8 cellular contexts compared by ENCODE assay signal in genomic region chr17:44221072-44221861, GRCh38. TPM values are rescaled to one million over a fixed set of nuclear protein-coding genes. Genes with fewer than 3 reads are reported as not detected.
DNase-seq lines count a peak whose midpoint lies in the region; ATAC-seq and TF ChIP-seq lines count a peak whose summit lies in the region.

No MANE protein-coding gene starts in this region.

- no peaks in the 10 kb centered on the region for H3K9me3 ChIP-seq in CD4-positive, alpha-beta memory T cell (ENCODE audit: control insufficient read depth in 1 of 2, low read length in 2 of 2)
- no peaks in the 10 kb centered on the region for H3K9me3 ChIP-seq in HUES6 (ENCODE audit: control insufficient read depth, insufficient read depth, low read depth, low read length)
- H3K9me3 ChIP-seq in endodermal cell (ENCODE audit: control insufficient read depth, low read length): no peaks in the 10 kb centered on the region
- no peaks in the 10 kb centered on the region for H3K9me3 ChIP-seq in mesenchymal stem cell (ENCODE audit: control insufficient read depth, low read length)

- peak overlapping the region; percentile 60 to 92 for H3K18ac ChIP-seq in mesenchymal stem cell (ENCODE audit: low read depth in 1 of 2, low read length in 2 of 2)

- H2BK15ac ChIP-seq in mesenchymal stem cell (ENCODE audit: low read depth, poor library complexity, severe bottlenecking): peak overlapping the region; percentile 98

- intact Hi-C loops in CD4-positive, alpha-beta memory T cell (cut with micrococcal nuclease): loop anchor here (1.0 kb wide), 1 partner anchor 98 kb away; the partner anchor contains the start of gene HDAC5

- peaks cover 0 to 6% (median 0%) of the 10 kb centered on the region in 8 donors for H3K9me3 Mint-ChIP-seq in CD4-positive, alpha-beta memory T cell
- no peaks in the 10 kb centered on the region for H3K9me3 Mint-ChIP-seq in endodermal cell
- H3K9me3 Mint-ChIP-seq in stimulated activated memory B cell treated with anti-CD40 and anti-IgM and Interleukin-4, amounts not matched to agents 10 μg/mL and 1 μg/mL and 100 μg/mL, for 72 hours: no peaks in the 10 kb centered on the region

- peak overlapping the region in 1 of 2 experiments; percentile 57 for H3K14ac ChIP-seq in mesenchymal stem cell (ENCODE audit: low read length in 2 of 2)

- CTCF ChIA-PET in CD4-positive, alpha-beta memory T cell (lab: Charles Lee; ENCODE audit: partially characterized antibody): interaction anchor here (0.7 to 4.2 kb wide), 8 partner anchors 10 to 124 kb away, joined by 3 to 48 read pairs (median 5); partner anchors contain the start of genes GRN and TMUB2

- H4K91ac ChIP-seq in mesenchymal stem cell (ENCODE audit: low read length): no peak overlapping the region

- peak overlapping the region; percentile 60 for H2BK5ac ChIP-seq in mesenchymal stem cell (ENCODE audit: low read depth, low read length, poor library complexity, severe bottlenecking)

- TF ChIP-seq CTCF in endodermal cell (conservative IDR thresholded peaks at IDR 0.05): no peak

- peaks cover 32% of the 10 kb centered on the region for H3K4me1 ChIP-seq in CD4-positive, alpha-beta memory T cell (ENCODE audit: insufficient read depth, low read length)
- H3K4me1 ChIP-seq in HUES6 (ENCODE audit: control insufficient read depth, insufficient read depth, low read length) (peaks cover 18% of the 10 kb centered on the region), endodermal cell (ENCODE audit: control insufficient read depth, insufficient read depth, low read length) (peaks cover 3% of the 10 kb centered on the region), mesenchymal stem cell (ENCODE audit: control insufficient read depth, insufficient read depth, low read depth, low read length) (peaks cover 22% of the 10 kb centered on the region)

- H4K8ac ChIP-seq in mesenchymal stem cell (ENCODE audit: low read length): peak overlapping the region; percentile 52

- H3K4ac ChIP-seq in mesenchymal stem cell (ENCODE audit: low read depth in 1 of 2, low read length in 2 of 2): peak overlapping the region; percentile 29 to 75

- no peaks in the 10 kb centered on the region for H3K27me3 Mint-ChIP-seq in CD4-positive, alpha-beta memory T cell
- no peaks in the 10 kb centered on the region for H3K27me3 Mint-ChIP-seq in endodermal cell (ENCODE audit: insufficient read depth)
- H3K27me3 Mint-ChIP-seq in stimulated activated memory B cell treated with anti-CD40 and anti-IgM and Interleukin-4, amounts not matched to agents 10 μg/mL and 1 μg/mL and 100 μg/mL, for 72 hours: no peaks in the 10 kb centered on the region

- H3K23ac ChIP-seq in mesenchymal stem cell (ENCODE audit: low read length in 2 of 2): peak overlapping the region in 1 of 2 experiments; percentile 46

- no peak overlapping the region for H2AK5ac ChIP-seq in mesenchymal stem cell (ENCODE audit: low read length, severe bottlenecking)

- peaks cover 5 to 25% of the 10 kb centered on the region in 2 donors for H3K36me3 Mint-ChIP-seq in CD4-positive, alpha-beta memory T cell
- peaks cover 12% of the 10 kb centered on the region for H3K36me3 Mint-ChIP-seq in endodermal cell (ENCODE audit: low read depth)
- H3K36me3 Mint-ChIP-seq in stimulated activated memory B cell treated with anti-CD40 and anti-IgM and Interleukin-4, amounts not matched to agents 10 μg/mL and 1 μg/mL and 100 μg/mL, for 72 hours: peaks cover 6% of the 10 kb centered on the region

- peaks cover 4% of the 10 kb centered on the region for H3K36me3 ChIP-seq in CD4-positive, alpha-beta memory T cell (ENCODE audit: insufficient read depth, low read length)
- H3K36me3 ChIP-seq in HUES6 (ENCODE audit: control insufficient read depth, insufficient read depth, low read length) (peaks cover 10% of the 10 kb centered on the region), endodermal cell (ENCODE audit: control insufficient read depth, insufficient read depth, low read length) (peaks cover 11% of the 10 kb centered on the region), mesenchymal stem cell (ENCODE audit: control insufficient read depth in 1 of 2, insufficient read depth in 2 of 2, low read depth in 1 of 2, low read length in 2 of 2) (peaks cover 6 to 7% of the 10 kb centered on the region in 2 experiments)

- peak overlapping the region; percentile 90 for H2BK120ac ChIP-seq in mesenchymal stem cell (ENCODE audit: low read depth, low read length)

- no peak overlapping the region for H2BK12ac ChIP-seq in mesenchymal stem cell (ENCODE audit: low read length in 2 of 2)

- H3K27me3 ChIP-seq in CD4-positive, alpha-beta memory T cell (ENCODE audit: insufficient read depth, low read length): no peaks in the 10 kb centered on the region
- no peaks in the 10 kb centered on the region for H3K27me3 ChIP-seq in HUES6 (ENCODE audit: control insufficient read depth, insufficient read depth, low read length)
- no peaks in the 10 kb centered on the region for H3K27me3 ChIP-seq in endodermal cell (ENCODE audit: control insufficient read depth, insufficient read depth, low read length, poor library complexity, severe bottlenecking)
- no peaks in the 10 kb centered on the region for H3K27me3 ChIP-seq in mesenchymal stem cell (ENCODE audit: control insufficient read depth in 1 of 2, insufficient read depth in 1 of 2, low read length in 2 of 2)

- POLR2A ChIA-PET in CD4-positive, alpha-beta memory T cell (lab: Charles Lee; ENCODE audit: partially characterized antibody): interaction anchor here (0.6 to 15.7 kb wide), 25 partner anchors 9 to 860 kb away, joined by 3 to 325 read pairs (median 6); partner anchors contain the start of genes ATXN7L3, GRN, HDAC5 and RUNDC3A

- ATAC-seq in stimulated activated memory B cell treated with anti-CD40 and anti-IgM and Interleukin-4, amounts not matched to agents 10 μg/mL and 1 μg/mL and 100 μg/mL, for 72 hours: peak; percentile 46
- ATAC-seq in GM21723 (IDR thresholded peaks at IDR 0.05; ENCODE audit: unreplicated experiment): no peak

- H3K27ac ChIP-seq in CD4-positive, alpha-beta memory T cell (ENCODE audit: low read depth, low read length): peak overlapping the region; percentile 49
- H3K27ac ChIP-seq in HUES6 (ENCODE audit: low read depth, low read length) (peak overlapping the region; percentile 68; the same call in 1 of the 2 replicates), endodermal cell (ENCODE audit: low read depth, low read length) (peak overlapping the region; percentile 87), mesenchymal stem cell (ENCODE audit: low read length, poor library complexity, severe bottlenecking) (peak overlapping the region; percentile 81)

- WGBS in endodermal cell (ENCODE audit: insufficient coverage in 1 of 2, insufficient read length in 1 of 2), 2 experiments: 0% methylated on average over 18 to 54 of the region's 54 CpGs
- WGBS in mesenchymal stem cell: under 1% methylated on average over 50 of the region's 54 CpGs

- H3K4me1 Mint-ChIP-seq in CD4-positive, alpha-beta memory T cell: peaks cover 19 to 43% (median 26%) of the 10 kb centered on the region in 4 donors
- peaks cover 14% of the 10 kb centered on the region for H3K4me1 Mint-ChIP-seq in endodermal cell
- H3K4me1 Mint-ChIP-seq in stimulated activated memory B cell treated with anti-CD40 and anti-IgM and Interleukin-4, amounts not matched to agents 10 μg/mL and 1 μg/mL and 100 μg/mL, for 72 hours: peaks cover 26% of the 10 kb centered on the region

- no peak overlapping the region for H2AFZ ChIP-seq in mesenchymal stem cell (ENCODE audit: low read depth, low read length)

- H3K4me3 Mint-ChIP-seq in CD4-positive, alpha-beta memory T cell: peak overlapping the region; percentile 91 to 99 (median 96)
- H3K4me3 Mint-ChIP-seq in endodermal cell: peak overlapping the region; percentile 86
- H3K4me3 Mint-ChIP-seq in stimulated activated memory B cell treated with anti-CD40 and anti-IgM and Interleukin-4, amounts not matched to agents 10 μg/mL and 1 μg/mL and 100 μg/mL, for 72 hours: peak overlapping the region; percentile 89

- H3K79me1 ChIP-seq in mesenchymal stem cell (replicated peaks; ENCODE audit: low read length, poor library complexity, severe bottlenecking): peaks cover under 1% of the 10 kb centered on the region

- H3K4me3 ChIP-seq in CD4-positive, alpha-beta memory T cell (ENCODE audit: low read length in 2 of 2): peak overlapping the region; percentile 66 to 82
- peak overlapping the region; percentile 78 for H3K4me3 ChIP-seq in HUES6 (ENCODE audit: low read depth, low read length)
- H3K4me3 ChIP-seq in endodermal cell (ENCODE audit: low read length): peak overlapping the region; percentile 93
- H3K4me3 ChIP-seq in mesenchymal stem cell (ENCODE audit: insufficient read depth in 1 of 2, low read depth in 1 of 2, low read length in 2 of 2): peak overlapping the region; percentile 89 to 95

- H3K9ac ChIP-seq in HUES6 (ENCODE audit: low read length) (peak overlapping the region; percentile 80), endodermal cell (ENCODE audit: extremely low read depth, low read length, poor library complexity, severe bottlenecking) (peak overlapping the region; percentile 62), mesenchymal stem cell (ENCODE audit: low read length) (peak overlapping the region; percentile 95)

- peak; percentile 61 to 80 (median 67) for DNase-seq in CD4-positive, alpha-beta memory T cell
- peak; percentile 54 to 72 for DNase-seq in NOMO-1 (lab: John Stamatoyannopoulos, UW; ENCODE audit: unreplicated experiment in 2 of 2)
- peak; percentile 81 for DNase-seq in activated CD8-positive, alpha-beta memory T cell treated with anti-CD3 and anti-CD28 coated beads, Interleukin-2, amount 50 U/mL, for 48 hours
- DNase-seq in endodermal cell: peak; percentile 96
- peak; percentile 93 for DNase-seq in mesenchymal stem cell

- peak overlapping the region; percentile 84 for H3K4me2 ChIP-seq in mesenchymal stem cell (ENCODE audit: low read length, poor library complexity, severe bottlenecking)

- peak overlapping the region; percentile 91 to 97 (median 92) for H3K27ac Mint-ChIP-seq in CD4-positive, alpha-beta memory T cell
- peak overlapping the region; percentile 96 for H3K27ac Mint-ChIP-seq in endodermal cell
- peak overlapping the region; percentile 90 for H3K27ac Mint-ChIP-seq in stimulated activated memory B cell treated with anti-CD40 and anti-IgM and Interleukin-4, amounts not matched to agents 10 μg/mL and 1 μg/mL and 100 μg/mL, for 72 hours

RNA-seq across cellular contexts. Expression of gene UBTF, which starts 1.8 kb away (rescaled TPM):
- 100 to 1,000 TPM; 245 to 264 TPM for total RNA-seq in CD4-positive, alpha-beta memory T cell
- polyA plus RNA-seq in CD4-positive, alpha-beta memory T cell: 10 to 100 TPM; 12.2 to 69.7 TPM
- 10 to 100 TPM; 62.0 to 89.9 TPM for total RNA-seq in endodermal cell
- 51.0 TPM for polyA plus RNA-seq in endodermal cell (2013, experiment 1 of 2)
- polyA plus RNA-seq in endodermal cell (2013, experiment 2 of 2): 48.4 TPM
- 47.3 TPM for polyA plus RNA-seq in mesenchymal stem cell (2013, experiment 1 of 2)
- polyA plus RNA-seq in mesenchymal stem cell (2013, experiment 2 of 2): 45.8 TPM

RNA-seq across cellular contexts. Expression of gene ATXN7L3, which starts 21.6 kb away (rescaled TPM):
- 100 to 1,000 TPM; 123 to 128 TPM for total RNA-seq in CD4-positive, alpha-beta memory T cell
- polyA plus RNA-seq in CD4-positive, alpha-beta memory T cell: 10 to 100 TPM in 1 of 2 donors, 1 to 10 TPM in 1; 5.8 to 17.7 TPM
- 100 to 1,000 TPM; 118 to 144 TPM for total RNA-seq in endodermal cell
- polyA plus RNA-seq in endodermal cell (2013, experiment 1 of 2): 72.4 TPM
- 72.5 TPM for polyA plus RNA-seq in endodermal cell (2013, experiment 2 of 2)
- polyA plus RNA-seq in mesenchymal stem cell (2013, experiment 1 of 2): 44.2 TPM
- polyA plus RNA-seq in mesenchymal stem cell (2013, experiment 2 of 2): 42.8 TPM

RNA-seq across cellular contexts. Expression of gene TMUB2, which starts 34.5 kb away (rescaled TPM):
- 10 to 100 TPM; 45.4 to 47.9 TPM for total RNA-seq in CD4-positive, alpha-beta memory T cell
- 10 to 100 TPM; 35.3 TPM for polyA plus RNA-seq in CD4-positive, alpha-beta memory T cell
- 10 to 100 TPM; 28.8 to 33.1 TPM for total RNA-seq in endodermal cell
- 43.4 TPM for polyA plus RNA-seq in endodermal cell (2013, experiment 1 of 2)
- 38.5 TPM for polyA plus RNA-seq in endodermal cell (2013, experiment 2 of 2)
- 26.9 TPM for polyA plus RNA-seq in mesenchymal stem cell (2013, experiment 1 of 2)
- polyA plus RNA-seq in mesenchymal stem cell (2013, experiment 2 of 2): 27.2 TPM

RNA-seq across cellular contexts. Expression of gene SLC4A1, which starts 46.7 kb away (rescaled TPM):
- total RNA-seq in CD4-positive, alpha-beta memory T cell: not detected
- polyA plus RNA-seq in CD4-positive, alpha-beta memory T cell: not detected
- total RNA-seq in endodermal cell: under 1 TPM in 1 of 2 donors, not detected in 1; 0.04 TPM
- polyA plus RNA-seq in endodermal cell (2013, experiment 1 of 2): not detected
- polyA plus RNA-seq in endodermal cell (2013, experiment 2 of 2): 0.04 TPM
- polyA plus RNA-seq in mesenchymal stem cell (2013, experiment 1 of 2): not detected
- polyA plus RNA-seq in mesenchymal stem cell (2013, experiment 2 of 2): not detected

RNA-seq across cellular contexts. Expression of gene ASB16, which starts 50.8 kb away (rescaled TPM):
- not detected for total RNA-seq in CD4-positive, alpha-beta memory T cell
- under 1 TPM in 1 of 2 donors, not detected in 1; 0.14 TPM for polyA plus RNA-seq in CD4-positive, alpha-beta memory T cell
- under 1 TPM in 1 of 2 donors, not detected in 1; 0.53 TPM for total RNA-seq in endodermal cell
- not detected for polyA plus RNA-seq in endodermal cell (2013, experiment 1 of 2)
- polyA plus RNA-seq in endodermal cell (2013, experiment 2 of 2): 0.33 TPM
- polyA plus RNA-seq in mesenchymal stem cell (2013, experiment 1 of 2): 0.07 TPM
- 0.05 TPM for polyA plus RNA-seq in mesenchymal stem cell (2013, experiment 2 of 2)
